1 cellular context compared by ENCODE assay signal in the genomic region with DNA sequence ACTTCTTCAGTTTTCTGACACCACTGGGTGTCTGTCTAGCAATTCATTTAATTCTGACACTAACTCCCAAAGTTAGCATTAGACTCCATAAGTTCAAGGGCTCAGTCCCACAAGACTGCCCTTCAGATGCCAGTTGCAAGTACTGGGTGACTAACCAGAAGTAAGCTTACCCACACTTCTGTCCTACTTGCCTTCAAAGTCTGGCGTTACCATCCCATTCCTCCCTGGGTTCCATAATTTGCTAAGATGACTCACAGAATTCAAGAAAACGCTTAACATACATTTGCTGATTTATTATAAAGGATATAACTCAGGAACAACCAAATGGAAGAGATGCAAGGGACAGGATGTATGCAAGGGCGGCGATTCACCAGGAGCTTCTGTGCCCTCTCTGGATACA.
TF ChIP-seq lines count a peak whose summit lies in the region.

No MANE protein-coding gene starts in this region.

TF ChIP-seq in IMR-90, 13 proteins besides CTCF, POLR2A, EP300 and RAD21:
- TF ChIP-seq NFE2L2 (IDR thresholded peaks at IDR 0.05; ENCODE audit: low read depth, low read length), result no peak
